ENCODE assay signal across 11 cellular contexts in the genomic region with DNA sequence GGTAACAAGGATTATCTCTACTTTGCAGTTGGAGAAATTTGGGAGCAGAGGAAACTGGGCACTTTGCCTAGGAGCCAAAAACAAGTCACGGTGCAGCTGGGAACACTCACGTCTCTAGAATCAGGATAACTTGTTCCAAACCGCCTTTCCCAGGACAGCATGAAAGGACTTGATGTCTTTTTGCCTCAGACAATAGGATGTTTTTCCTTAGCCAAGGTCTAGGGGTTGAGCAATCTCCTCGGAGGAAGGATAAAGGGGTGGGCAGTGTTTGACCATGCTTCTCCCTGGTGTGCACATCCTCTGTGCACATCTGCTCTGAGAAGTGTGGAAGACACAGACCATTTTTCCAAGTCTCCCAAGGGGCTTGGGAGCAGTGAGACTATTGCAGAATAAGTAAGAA. TPM values are rescaled to one million over a fixed set of nuclear protein-coding genes. Genes with fewer than 3 reads are reported as not detected.
DNase-seq lines count a peak whose midpoint lies in the region; ATAC-seq and TF ChIP-seq lines count a peak whose summit lies in the region.
"Had no signal": no experiment of that assay in that cellular context is flagged by ENCODE, and none has a peak within 500 bp of the region (broad histone marks: within the 10 kb centered on the region; RNA-seq: fewer than 3 reads in every experiment).

No MANE protein-coding gene starts in this region.

- peak overlapping the region in 1 of 2 donors; percentile 5 for H3K4me3 ChIP-seq in uterus

- peaks cover 0 to 6% of the 10 kb centered on the region in 2 donors for H3K4me1 ChIP-seq in uterus

- H3K36me3 Mint-ChIP-seq in nephron (ENCODE audit: low read depth) = no peaks in the 10 kb centered on the region
- no peaks in the 10 kb centered on the region for H3K36me3 Mint-ChIP-seq in activated T-helper 17 cell treated with anti-CD3 and anti-CD28 coated beads, Interleukin-2, amount 50 U/mL, for 72 hours (ENCODE audit: low read depth)

- H3K36me3 ChIP-seq in uterus = no peaks in the 10 kb centered on the region

- peaks cover 20% of the 10 kb centered on the region for H3K9me3 Mint-ChIP-seq in nephron
- no peaks in the 10 kb centered on the region for H3K9me3 Mint-ChIP-seq in activated T-helper 17 cell treated with anti-CD3 and anti-CD28 coated beads, Interleukin-2, amount 50 U/mL, for 72 hours
- H3K9me3 Mint-ChIP-seq: central memory CD8-positive, alpha-beta T cell had no signal

- no peak for ATAC-seq in GM18867 (IDR thresholded peaks at IDR 0.05; ENCODE audit: unreplicated experiment)
- ATAC-seq in activated T-helper 17 cell treated with anti-CD3 and anti-CD28 coated beads, Interleukin-2, amount 50 U/mL, for 72 hours (replicated peaks) = no peak

- no peaks in the 10 kb centered on the region for H3K27me3 ChIP-seq in uterus

- intact Hi-C loops in uterus (cut with DNase I; ENCODE audit: low total_unique reads) = no loop called here

- peak overlapping the region; percentile 95 to 99 for H3K27ac ChIP-seq in uterus
- H3K27ac ChIP-seq: 22Rv1 had no signal

- peak; percentile 47 to 75 for TF ChIP-seq POLR2A in uterus (IDR thresholded peaks at IDR 0.05)

- peak overlapping the region in 2 of 3 experiments; percentile 47 to 77 for H3K4me3 Mint-ChIP-seq in nephron
- H3K4me3 Mint-ChIP-seq in activated T-helper 17 cell treated with anti-CD3 and anti-CD28 coated beads, Interleukin-2, amount 50 U/mL, for 72 hours = no peak overlapping the region
- H3K4me3 Mint-ChIP-seq: central memory CD8-positive, alpha-beta T cell had no signal

- H3K9me3 ChIP-seq in uterus = no peaks in the 10 kb centered on the region

- DNase-seq in DMS 273 (lab: John Stamatoyannopoulos, UW; ENCODE audit: unreplicated experiment) (peak; percentile 6), DMS 273 treated with DMSO at 0.1 percent for 48 hours (lab: John Stamatoyannopoulos, UW) (no peak), fibroblast of peridontal ligament (ENCODE audit: extremely low read depth) (peak; percentile 78), uterus (peak; percentile 88 to 96)
- DNase-seq in central memory CD4-positive, alpha-beta T cell = no peak

- peak overlapping the region; percentile 75 to 99 (median 97) for H3K27ac Mint-ChIP-seq in nephron
- no peak overlapping the region for H3K27ac Mint-ChIP-seq in activated T-helper 17 cell treated with anti-CD3 and anti-CD28 coated beads, Interleukin-2, amount 50 U/mL, for 72 hours

- TF ChIP-seq CTCF in nephron (IDR thresholded peaks at IDR 0.05; ENCODE audit: unreplicated experiment in 3 of 3) (no peak), uterus (IDR thresholded peaks at IDR 0.05) (no peak)

- H3K4me1 Mint-ChIP-seq in nephron = peaks cover 54% of the 10 kb centered on the region
- H3K4me1 Mint-ChIP-seq in activated T-helper 17 cell treated with anti-CD3 and anti-CD28 coated beads, Interleukin-2, amount 50 U/mL, for 72 hours = no peaks in the 10 kb centered on the region
- H3K4me1 Mint-ChIP-seq: central memory CD8-positive, alpha-beta T cell had no signal

- no peaks in the 10 kb centered on the region for H3K27me3 Mint-ChIP-seq in nephron (ENCODE audit: low read depth)
- H3K27me3 Mint-ChIP-seq in activated T-helper 17 cell treated with anti-CD3 and anti-CD28 coated beads, Interleukin-2, amount 50 U/mL, for 72 hours = no peaks in the 10 kb centered on the region

RNA-seq across cellular contexts. Expression of a gene that starts 1.7 kb away (rescaled TPM):
- total RNA-seq in uterus = 1,000 to 10,000 TPM; 1,025 to 1,777 (median 1,327) TPM
- under 1 TPM in 1 of 2 donors, not detected in 1; 0.11 TPM for total RNA-seq in activated T-helper 17 cell treated with anti-CD3 and anti-CD28 coated beads, Interleukin-2, amount 50 U/mL, for 72 hours
- total RNA-seq: kidney epithelial cell had no signal

Comparison
In these comparisons a context has a peak if more than half of its experiments do, and no peak if none do; other contexts are left out.
1. DNase-seq: peak in DMS 273 (single experiment), fibroblast of peridontal ligament (single experiment) and uterus (2 of 2); none in DMS 273 treated with DMSO at 0.1 percent for 48 hours (single experiment) and central memory CD4-positive, alpha-beta T cell (single experiment).
2. RNA of a gene that starts 1.7 kb away (total RNA-seq): 1,025 to 1,777 TPM in uterus; 0.11 TPM in activated T-helper 17 cell treated with anti-CD3 and anti-CD28 coated beads, Interleukin-2, amount 50 U/mL, for 72 hours; every median in the first group is over 100 times any median in the second.